In genomic region chr5:140881889-140882590, GRCh38 we compare ENCODE assay signal across 10 cellular contexts. TPM values are rescaled to one million over a fixed set of nuclear protein-coding genes. Genes with fewer than 3 reads are reported as not detected.
DNase-seq lines count a peak whose midpoint lies in the region; ATAC-seq, FAIRE-seq and TF ChIP-seq lines count a peak whose summit lies in the region.
"Had no signal": no experiment of that assay in that cellular context is flagged by ENCODE, and none has a peak within 500 bp of the region (broad histone marks: within the 10 kb centered on the region; RNA-seq: fewer than 3 reads in every experiment).

Gene PCDHA13, plus strand, starts transcription at chr5:140882124. Its CDS starts 145 bp downstream, at chr5:140882269.

- WGBS in right cardiac atrium: 9% methylated on average over 34 of the region's 35 CpGs
- 47% methylated on average over 35 of the region's 35 CpGs; no CpG with 5 or more reads in 1 of the 2 experiments for WGBS in H1 (ENCODE audit: extremely low coverage in 1 of 2, insufficient coverage in 1 of 2, insufficient read length in 1 of 2, insufficient replicate concordance in 2 of 2, low coverage in 1 of 2, low lambda C conversion rate in 2 of 2, missing lambda C conversion rate in 1 of 2), 2 experiments
- 69% methylated on average over 29 of the region's 35 CpGs for WGBS in mesenchymal stem cell
- 15 to 19% methylated on average over 27 to 35 of the region's 35 CpGs for WGBS in lower leg skin, 2 donors

- peaks cover 0 to 5% of the 10 kb centered on the region in 2 experiments for H4K20me1 ChIP-seq in H1 (replicated peaks in 1 of 2; ENCODE audit: control insufficient read depth in 1 of 2, insufficient read depth in 2 of 2, low read length in 2 of 2)

- H3K56ac ChIP-seq in H1 (replicated peaks; ENCODE audit: insufficient read length, low read depth, low read length): no peak within 1 kb of the TSS

- H4K91ac ChIP-seq in H1 (replicated peaks; ENCODE audit: insufficient read length, low read length): no peak within 1 kb of the TSS
- no peak within 1 kb of the TSS for H4K91ac ChIP-seq in mesenchymal stem cell (ENCODE audit: low read length)

- peaks cover 75% of the 10 kb centered on the region for H3K27me3 ChIP-seq in left ventricle myocardium inferior (ENCODE audit: low read depth)
- no peaks in the 10 kb centered on the region for H3K27me3 ChIP-seq in right cardiac atrium (ENCODE audit: control insufficient read depth, insufficient read depth)
- no peaks in the 10 kb centered on the region for H3K27me3 ChIP-seq in H1 (replicated peaks in 1 of 4; ENCODE audit: control insufficient read depth in 3 of 4, extremely low read depth in 1 of 4, insufficient read depth in 3 of 4, low read length in 3 of 4)
- no peaks in the 10 kb centered on the region for H3K27me3 ChIP-seq in mesenchymal stem cell (ENCODE audit: control insufficient read depth in 1 of 2, insufficient read depth in 1 of 2, low read length in 2 of 2)

- no peak for ATAC-seq in right cardiac atrium
- ATAC-seq in GM21786 (IDR thresholded peaks at IDR 0.05; ENCODE audit: unreplicated experiment): no peak
- ATAC-seq: esophagus mucosa had no signal

- H3K79me1 ChIP-seq in H1 (ENCODE audit: low read depth, low read length) (no peaks in the 10 kb centered on the region; the same call in 1 of the 2 replicates), mesenchymal stem cell (replicated peaks; ENCODE audit: low read length, poor library complexity, severe bottlenecking) (peaks cover 3% of the 10 kb centered on the region)

- no peak within 1 kb of the TSS for H4K5ac ChIP-seq in H1 (ENCODE audit: insufficient read length, low read depth, low read length)

- H3K23ac ChIP-seq in H1 (ENCODE audit: insufficient read length): no peak within 1 kb of the TSS
- H3K23ac ChIP-seq in mesenchymal stem cell (ENCODE audit: low read length in 2 of 2): no peak within 1 kb of the TSS

- H4K8ac ChIP-seq in H1 (ENCODE audit: extremely low read depth, insufficient read depth, low read length) (no peak within 1 kb of the TSS), mesenchymal stem cell (ENCODE audit: low read length) (no peak within 1 kb of the TSS)

- H2AK5ac ChIP-seq in H1 (ENCODE audit: low read depth, low read length) (no peak within 1 kb of the TSS), mesenchymal stem cell (ENCODE audit: low read length, severe bottlenecking) (no peak within 1 kb of the TSS)

- H3K23me2 ChIP-seq in H1 (ENCODE audit: low read depth, low read length): no peaks in the 10 kb centered on the region

- TF ChIP-seq POLR2A in H1 (IDR thresholded peaks at IDR 0.05; ENCODE audit: control extremely low read depth in 1 of 2, low read depth in 2 of 2, low read length in 2 of 2) (no peak), lower leg skin (IDR thresholded peaks at IDR 0.05) (no peak)

- peak; percentile 66 to 67 for TF ChIP-seq RAD21 in H1 (IDR thresholded peaks at IDR 0.05 in 1 of 2, conservative IDR thresholded peaks at IDR 0.05 in 1 of 2; ENCODE audit: low read depth in 2 of 2, low read length in 2 of 2)

- H3K27ac ChIP-seq in left ventricle myocardium inferior (replicated peaks): no peak within 1 kb of the TSS
- no peak within 1 kb of the TSS for H3K27ac ChIP-seq in right cardiac atrium (ENCODE audit: low read length)
- no peak within 1 kb of the TSS for H3K27ac ChIP-seq in H1 (ENCODE audit: low read depth, low read length)
- no peak within 1 kb of the TSS for H3K27ac ChIP-seq in mesenchymal stem cell (ENCODE audit: low read length, poor library complexity, severe bottlenecking)

- no peak within 1 kb of the TSS for H2BK20ac ChIP-seq in H1 (ENCODE audit: low read length)

- no peak within 1 kb of the TSS for H2BK15ac ChIP-seq in H1 (ENCODE audit: low read length)
- no peak within 1 kb of the TSS for H2BK15ac ChIP-seq in mesenchymal stem cell (ENCODE audit: low read depth, poor library complexity, severe bottlenecking)

- TF ChIP-seq EP300 in H1 (IDR thresholded peaks at IDR 0.05; ENCODE audit: borderline replicate concordance in 1 of 2, low read depth in 2 of 2, low read length in 2 of 2): no peak

- H2BK120ac ChIP-seq in H1 (replicated peaks; ENCODE audit: low read depth, low read length) (no peak within 1 kb of the TSS), mesenchymal stem cell (ENCODE audit: low read depth, low read length) (no peak within 1 kb of the TSS)

- intact Hi-C loops in left ventricle myocardium inferior (cut with micrococcal nuclease) (no loop called here), right cardiac atrium (cut with DNase I) (loop anchor here in 1 of 4 donors (10.0 kb wide), 1 partner anchor 163 kb away; no protein-coding TSS in a partner anchor), lower leg skin (cut with DNase I; ENCODE audit: low total_unique reads) (no loop called here)

- H2BK5ac ChIP-seq in H1 (ENCODE audit: low read depth, low read length) (no peak within 1 kb of the TSS), mesenchymal stem cell (ENCODE audit: low read depth, low read length, poor library complexity, severe bottlenecking) (no peak within 1 kb of the TSS)

- H3K18ac ChIP-seq in H1 (ENCODE audit: extremely low read depth, low read length) (no peak within 1 kb of the TSS), mesenchymal stem cell (ENCODE audit: low read depth in 1 of 2, low read length in 2 of 2) (no peak within 1 kb of the TSS)

- CTCF ChIA-PET in H1 (lab: Charles Lee; ENCODE audit: partially characterized antibody): interaction anchor here (0.6 to 7.5 kb wide), 27 partner anchors 9 to 698 kb away, joined by 3 to 95 read pairs (median 6); partner anchors contain the start of genes PCDHA11, PCDHA8, PCDHAC1 and PCDHAC2

- H2AFZ ChIP-seq in H1 (ENCODE audit: low read length) (no peak within 1 kb of the TSS), mesenchymal stem cell (ENCODE audit: low read depth, low read length) (peak within 1 kb of the TSS; percentile 3)

- H3K9me3 ChIP-seq in left ventricle myocardium inferior (replicated peaks): peaks cover 60% of the 10 kb centered on the region
- H3K9me3 ChIP-seq in right cardiac atrium (ENCODE audit: control insufficient read depth, low read length): no peaks in the 10 kb centered on the region
- no peaks in the 10 kb centered on the region; a peak in 1 of 4 replicates for H3K9me3 ChIP-seq in H1 (ENCODE audit: insufficient read depth in 2 of 2, low read depth in 1 of 2, low read length in 1 of 2)
- H3K9me3 ChIP-seq in mesenchymal stem cell (ENCODE audit: control insufficient read depth, low read length): peaks cover 38% of the 10 kb centered on the region

- H3K4me2 ChIP-seq in H1 (ENCODE audit: insufficient read depth in 1 of 2, low read depth in 2 of 2, low read length in 2 of 2) (peak within 1 kb of the TSS; percentile 31 to 65; a peak in 3 of 4 replicates), mesenchymal stem cell (ENCODE audit: low read length, poor library complexity, severe bottlenecking) (no peak within 1 kb of the TSS)

- no peak within 1 kb of the TSS for H2BK12ac ChIP-seq in H1 (ENCODE audit: low read depth, low read length)
- no peak within 1 kb of the TSS for H2BK12ac ChIP-seq in mesenchymal stem cell (ENCODE audit: low read length in 2 of 2)

- H3K4me1 ChIP-seq in left ventricle myocardium inferior (no peaks in the 10 kb centered on the region), right cardiac atrium (ENCODE audit: control insufficient read depth, insufficient read depth, low read length) (no peaks in the 10 kb centered on the region), H1 (replicated peaks in 1 of 4; ENCODE audit: control insufficient read depth in 3 of 4, insufficient read depth in 4 of 4, low read length in 3 of 4) (no peaks in the 10 kb centered on the region), mesenchymal stem cell (ENCODE audit: control insufficient read depth, insufficient read depth, low read depth, low read length) (peaks cover 5% of the 10 kb centered on the region)

- H3K4ac ChIP-seq in H1 (replicated peaks; ENCODE audit: insufficient read length, low read depth, low read length): no peak within 1 kb of the TSS
- H3K4ac ChIP-seq in mesenchymal stem cell (ENCODE audit: low read depth in 1 of 2, low read length in 2 of 2): no peak within 1 kb of the TSS

- DNase-seq in left ventricle myocardium inferior (no peak), right cardiac atrium (no peak), H1 (ENCODE audit: low read depth in 1 of 2, low spot score in 2 of 2) (no peak), mesenchymal stem cell (peak; percentile 50), lower leg skin (ENCODE audit: low spot score in 2 of 2) (no peak), NCI-H526 treated with DMSO at 0.1 percent for 48 hours (lab: John Stamatoyannopoulos, UW) (no peak), GM13976 (ENCODE audit: low spot score) (no peak)
- DNase-seq: stimulated activated CD4-positive, alpha-beta T cell treated with anti-CD3 and anti-CD28 coated beads, Interleukin-4, amount 100 ng/mL, for 24 hours had no signal

- peak; percentile 7 for FAIRE-seq in H1 (lab: Jason Lieb, UNC)

- in situ Hi-C loops in GM13976 (cut with MboI; ENCODE audit: low sequenced_read_pairs, unreplicated experiment): no loop called here

- peak within 1 kb of the TSS; percentile 18 for H3K4me3 ChIP-seq in left ventricle myocardium inferior
- no peak within 1 kb of the TSS for H3K4me3 ChIP-seq in right cardiac atrium (ENCODE audit: low read length)
- H3K4me3 ChIP-seq in H1 (ENCODE audit: extremely low read depth in 1 of 4, insufficient read depth in 2 of 4, low read depth in 3 of 4, low read length in 4 of 4): peak within 1 kb of the TSS; percentile 11 to 60 (median 58); a peak in 7 of 8 replicates
- peak within 1 kb of the TSS in 1 of 2 experiments; percentile 39 for H3K4me3 ChIP-seq in mesenchymal stem cell (ENCODE audit: insufficient read depth in 1 of 2, low read depth in 1 of 2, low read length in 2 of 2)
- H3K4me3 ChIP-seq in lower leg skin (ENCODE audit: low read depth, poor library complexity, severe bottlenecking): no peak within 1 kb of the TSS

- H3K14ac ChIP-seq in H1 (ENCODE audit: insufficient read length) (no peak within 1 kb of the TSS), mesenchymal stem cell (ENCODE audit: low read length in 2 of 2) (no peak within 1 kb of the TSS)

- TF ChIP-seq CTCF in left ventricle myocardium inferior (IDR thresholded peaks at IDR 0.05; ENCODE audit: borderline replicate concordance) (peak; percentile 22), H1 (IDR thresholded peaks at IDR 0.05; ENCODE audit: control extremely low read depth in 1 of 3, insufficient read depth in 1 of 3, low read depth in 1 of 3, low read length in 3 of 3) (peak; percentile 19 to 57 (median 52); a peak in 3 of 4 replicates), lower leg skin (IDR thresholded peaks at IDR 0.05) (no peak), GM13976 (IDR thresholded peaks at IDR 0.05; ENCODE audit: borderline replicate concordance, control extremely low read depth, extremely low read depth, insufficient read depth, missing control alignments) (no peak)

- H3K9ac ChIP-seq in H1 (replicated peaks in 1 of 4; ENCODE audit: extremely low read depth in 1 of 4, low read depth in 3 of 4, low read length in 3 of 4): peak within 1 kb of the TSS in 1 of 4 experiments; percentile 4; a peak in 1 of 7 replicates
- H3K9ac ChIP-seq in mesenchymal stem cell (ENCODE audit: low read length): no peak within 1 kb of the TSS

- POLR2A ChIA-PET in H1 (lab: Charles Lee; ENCODE audit: partially characterized antibody): interaction anchor here (2.7 kb wide), 1 partner anchor 158 kb away, joined by 17 read pairs; no protein-coding TSS in a partner anchor

- no peaks in the 10 kb centered on the region for H3K36me3 ChIP-seq in left ventricle myocardium inferior
- H3K36me3 ChIP-seq in H1 (ENCODE audit: control insufficient read depth in 2 of 4, insufficient read depth in 4 of 4, low read length in 3 of 4): peaks cover 0 to 11% (median 0%) of the 10 kb centered on the region in 4 experiments; a peak in 2 of 8 replicates
- peaks cover 0 to 25% of the 10 kb centered on the region in 2 experiments for H3K36me3 ChIP-seq in mesenchymal stem cell (ENCODE audit: control insufficient read depth in 1 of 2, insufficient read depth in 2 of 2, low read depth in 1 of 2, low read length in 2 of 2)

- no peaks in the 10 kb centered on the region; a peak in 1 of 4 replicates for H3K79me2 ChIP-seq in H1 (ENCODE audit: control insufficient read depth in 1 of 2, insufficient read depth in 2 of 2, low read length in 2 of 2)

RNA-seq across cellular contexts. Expression of gene PCDHA13, which starts in this region (rescaled TPM):
- not detected for total RNA-seq in left ventricle myocardium inferior
- total RNA-seq in right cardiac atrium: under 1 TPM in 1 of 4 donors, not detected in 3; 0.09 TPM
- polyA plus RNA-seq in right cardiac atrium: 0.05 TPM
- 1.1 and 1.2 TPM in 2 replicates for total RNA-seq in H1 (2021; fragmentation: NEBNext Ultra II Directional; extraction: Animal tissue kit (Norgen Biotek cat#: 25700))
- polyA plus RNA-seq in H1 (2011; rRNA removed): 1.3 and 1.4 TPM in 2 replicates
- polyA plus RNA-seq in H1 (2011; cell fraction: cytosol; rRNA removed): 1.2 TPM
- polyA plus RNA-seq in H1 (2011; cell fraction: nucleus; rRNA removed): 4.7 TPM
- polyA plus RNA-seq in H1 (2012, experiment 1 of 2): 1.4 to 1.8 TPM (median 1.5 TPM) in 4 replicates
- polyA plus RNA-seq in H1 (2012, experiment 2 of 2): 0.35 TPM
- 0.49 TPM for polyA plus RNA-seq in H1 (2013, experiment 1 of 2)
- 0.40 TPM for polyA plus RNA-seq in H1 (2013, experiment 2 of 2)
- 7.9 and 9.8 TPM in 2 replicates for polyA minus RNA-seq in H1 (2011; rRNA and poly(A)+ RNA removed)
- polyA minus RNA-seq in H1 (2011; cell fraction: cytosol; rRNA and poly(A)+ RNA removed): 4.8 TPM
- 32.1 TPM for polyA minus RNA-seq in H1 (2011; cell fraction: nucleus; rRNA and poly(A)+ RNA removed)
- 0.30 TPM for polyA plus RNA-seq in mesenchymal stem cell (2013, experiment 1 of 2)
- 0.29 TPM for polyA plus RNA-seq in mesenchymal stem cell (2013, experiment 2 of 2)
- total RNA-seq in lower leg skin: under 1 TPM in 3 of 4 donors, not detected in 1; 0.16 to 0.34 (median 0.30) TPM
- total RNA-seq: esophagus mucosa had no signal

Comparison
In these comparisons a context has a peak if more than half of its experiments do, and no peak if none do; other contexts are left out.
1. H3K4me3 ChIP-seq: peak in left ventricle myocardium inferior (single experiment) and H1 (4 of 4); none in right cardiac atrium (single experiment) and lower leg skin (single experiment).
2. CTCF ChIP-seq: peak in left ventricle myocardium inferior (single experiment) and H1 (3 of 3); none in lower leg skin (0 of 3) and GM13976 (single experiment).